1 cellular context compared by ENCODE assay signal in genomic region chr4:168496834-168497233, GRCh38.
TF ChIP-seq lines count a peak whose summit lies in the region.

PALLD (plus strand) TSS chr4:168497052.

TF ChIP-seq in liver, 16 proteins besides CTCF, POLR2A, EP300 and RAD21 (continued from another document):
- no peak for TF ChIP-seq REST (IDR thresholded peaks at IDR 0.05)
- TF ChIP-seq EGR1 (IDR thresholded peaks at IDR 0.05; ENCODE audit: low read depth in 2 of 2) = no peak
- no peak for TF ChIP-seq ZBTB33 (IDR thresholded peaks at IDR 0.05)
- no peak for TF ChIP-seq NR2F2 (IDR thresholded peaks at IDR 0.05)
- no peak for TF ChIP-seq MAX (IDR thresholded peaks at IDR 0.05)
